Comparison of ENCODE assay signal across 21 cellular contexts in the genomic region with DNA sequence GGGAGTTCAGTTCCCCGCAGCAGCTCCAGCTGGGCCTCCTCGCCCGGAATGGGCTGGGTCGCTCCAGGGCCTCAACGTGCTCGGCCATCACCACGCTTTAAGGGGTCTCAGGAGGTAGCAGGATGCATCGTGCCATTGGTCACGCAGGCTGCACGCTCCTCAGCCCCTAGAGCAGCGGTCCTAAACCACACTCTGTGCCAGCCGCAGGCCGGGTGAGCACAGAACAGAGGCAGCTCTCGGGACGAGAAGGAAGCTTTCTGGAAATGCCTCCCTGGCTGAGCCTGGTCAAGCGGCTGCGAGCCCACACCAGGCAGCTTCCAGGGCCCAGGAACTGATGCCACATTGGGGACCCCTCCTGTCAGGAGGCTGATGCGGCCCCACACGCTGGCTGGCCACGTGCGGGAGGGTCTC. TPM values are rescaled to one million over a fixed set of nuclear protein-coding genes. Genes with fewer than 3 reads are reported as not detected.
DNase-seq lines count a peak whose midpoint lies in the region; ATAC-seq, FAIRE-seq and TF ChIP-seq lines count a peak whose summit lies in the region.
"Had no signal": no experiment of that assay in that cellular context is flagged by ENCODE, and none has a peak within 500 bp of the region (broad histone marks: within the 10 kb centered on the region; RNA-seq: fewer than 3 reads in every experiment).

No MANE protein-coding gene starts in this region.

- H4K20me1 ChIP-seq in K562 (replicated peaks; ENCODE audit: control insufficient read depth, insufficient read depth, low read length): no peaks in the 10 kb centered on the region; the same call in 1 of the 2 replicates

- H3K27ac ChIP-seq in K562 (ENCODE audit: extremely low read depth, low read depth, low read length): no peak overlapping the region
- no peak overlapping the region for H3K27ac ChIP-seq in gastrocnemius medialis
- H3K27ac ChIP-seq: C4-2B had no signal

- in situ Hi-C loops in K562 (cut with MboI): no loop called here
- in situ Hi-C loops in gastrocnemius medialis (cut with MboI; ENCODE audit: low sequenced_read_pairs in 4 of 4): no loop called here

- H3K27ac Mint-ChIP-seq in CD14-positive monocyte: peak overlapping the region in 5 of 7 donors; percentile 8 to 91 (median 88)
- H3K27ac Mint-ChIP-seq: CD8-positive, alpha-beta T cell; HFFc6 had no signal

- TF ChIP-seq POLR2A in K562 (conservative IDR thresholded peaks at IDR 0.05) (no peak), gastrocnemius medialis (IDR thresholded peaks at IDR 0.05) (no peak)

- BruUV-seq in K562 (replicated peaks; lab: Mats Ljungman, UMichigan): no TSS peak

- intact Hi-C loops in CD14-positive monocyte (cut with micrococcal nuclease) (loop anchor here (5.0 to 10.0 kb wide), 3 partner anchors 46 to 86 kb away; no protein-coding TSS in a partner anchor), K562 (cut with micrococcal nuclease) (no loop called here), sciatic nerve (cut with DNase I) (no loop called here), gastrocnemius medialis (cut with DNase I; ENCODE audit: low total_unique reads) (no loop called here)

- no peak for FAIRE-seq in K562 (lab: Jason Lieb, UNC)
- FAIRE-seq in HTR-8/SVneo (lab: Jason Lieb, UNC): no peak
- FAIRE-seq: D721Med, G401.6, GM12891, GM19239 had no signal

- 0 out of 2 replicates have a peak, but pooled peaks cover 2% of the 10 kb centered on the region for H3K9me3 ChIP-seq in K562 (replicated peaks; ENCODE audit: control insufficient read depth, insufficient read depth, low read depth, low read length)
- no peaks in the 10 kb centered on the region for H3K9me3 ChIP-seq in gastrocnemius medialis

- H3K4me3 Mint-ChIP-seq in CD14-positive monocyte: peak overlapping the region in 1 of 2 donors; percentile 25
- H3K4me3 Mint-ChIP-seq: CD8-positive, alpha-beta T cell; HFFc6 had no signal

- CTCF ChIA-PET in K562 (lab: Yijun Ruan, JAX; ENCODE audit: low intra/inter-chr PET ratio): no interaction called here

- H3K27me3 ChIP-seq in K562 (ENCODE audit: control insufficient read depth in 2 of 2, insufficient read depth in 2 of 2, low read length in 2 of 2) (peaks cover 40 to 64% of the 10 kb centered on the region in 2 experiments), gastrocnemius medialis (no peaks in the 10 kb centered on the region)

- no peak overlapping the region for H3K4me3 ChIP-seq in K562
- H3K4me3 ChIP-seq in gastrocnemius medialis: no peak overlapping the region

- TF ChIP-seq CTCF in CD14-positive monocyte (IDR thresholded peaks at IDR 0.05) (no peak), K562 (IDR thresholded peaks at IDR 0.05 in 2 of 3, conservative IDR thresholded peaks at IDR 0.05 in 1 of 3; ENCODE audit: insufficient read depth in 2 of 3, low read depth in 1 of 3, low read length in 3 of 3) (no peak), gastrocnemius medialis (IDR thresholded peaks at IDR 0.05 in 4 of 5, conservative IDR thresholded peaks at IDR 0.05 in 1 of 5) (no peak)

- H3K4me1 ChIP-seq in K562 (replicated peaks in 1 of 2; ENCODE audit: control insufficient read depth in 2 of 2, insufficient read depth in 2 of 2, low read length in 2 of 2): peaks cover 0 to 19% of the 10 kb centered on the region in 2 experiments; a peak in 2 of 5 replicates
- H3K4me1 ChIP-seq in gastrocnemius medialis: peaks cover 0 to 2% of the 10 kb centered on the region in 2 donors

- H3K9me1 ChIP-seq in K562 (ENCODE audit: control insufficient read depth, insufficient read depth, low read length): no peaks in the 10 kb centered on the region

- H3K9me3 Mint-ChIP-seq in CD14-positive monocyte: peaks cover 20 to 28% (median 25%) of the 10 kb centered on the region in 7 donors
- H3K9me3 Mint-ChIP-seq: CD8-positive, alpha-beta T cell; HFFc6 had no signal

- POLR2A ChIA-PET in K562 (lab: Yijun Ruan, JAX): interaction anchor here (0.7 kb wide), 1 partner anchor 12 kb away, joined by 3 read pairs; no protein-coding TSS in a partner anchor

- DNase-seq in AG20443 (ENCODE audit: low spot score) (peak; percentile 6), CD14-positive monocyte (ENCODE audit: low spot score) (no peak), K562 (ENCODE audit: extremely low read depth in 1 of 4, low spot score in 3 of 4) (peak in 1 of 4 experiments; percentile 7), sciatic nerve (ENCODE audit: low spot score) (peak; percentile 47), gastrocnemius medialis (no peak), midbrain (lab: John Stamatoyannopoulos, UW) (no peak), HTR-8/SVneo (ENCODE audit: insufficient read length, low spot score) (no peak), NCI-H446 (lab: John Stamatoyannopoulos, UW) (no peak)
- DNase-seq: CD8-positive, alpha-beta T cell; COR-L47; DMS153; DMS79 treated with DMSO at 0.1 percent for 48 hours; EL; HCEC 1CT; HFFc6; Karpas-422 had no signal

- no peak overlapping the region for H2AFZ ChIP-seq in K562 (ENCODE audit: low read depth, low read length)

- TF ChIP-seq EP300 in K562 (IDR thresholded peaks at IDR 0.05; ENCODE audit: low read length): no peak

- H3K36me3 ChIP-seq in K562 (ENCODE audit: control insufficient read depth, insufficient read depth, low read length) (no peaks in the 10 kb centered on the region), gastrocnemius medialis (no peaks in the 10 kb centered on the region)

- H3K27me3 Mint-ChIP-seq in CD14-positive monocyte (ENCODE audit: low read depth in 3 of 3): peaks cover 5 to 12% (median 7%) of the 10 kb centered on the region in 3 donors

- ATAC-seq in K562 (peak; percentile 31; the same call in 1 of the 3 replicates), sciatic nerve (no peak), gastrocnemius medialis (no peak)
- ATAC-seq: CD8-positive, alpha-beta T cell had no signal

- TF ChIP-seq RAD21 in K562 (CRISPR knock-in tag; conservative IDR thresholded peaks at IDR 0.05 in 1 of 2, IDR thresholded peaks at IDR 0.05 in 1 of 2): no peak

- H3K36me3 Mint-ChIP-seq in CD14-positive monocyte: peaks cover 16 to 23% of the 10 kb centered on the region in 2 donors

- no peak overlapping the region for H3K9ac ChIP-seq in K562 (ENCODE audit: insufficient read depth in 1 of 2, low read depth in 2 of 2, low read length in 2 of 2)

- no peak overlapping the region for H3K4me2 ChIP-seq in K562 (ENCODE audit: insufficient read depth, low read length)

- WGBS in K562 (ENCODE audit: insufficient coverage, low coverage, missing lambda C conversion rate): 4% methylated on average over 21 of the region's 21 CpGs

- H3K79me2 ChIP-seq in K562 (ENCODE audit: control insufficient read depth, insufficient read depth, low read length): no peaks in the 10 kb centered on the region

- H3K4me1 Mint-ChIP-seq in CD14-positive monocyte: peaks cover 37% of the 10 kb centered on the region

TF ChIP-seq in K562, 482 proteins besides CTCF, POLR2A, EP300 and RAD21:
- TF ChIP-seq TBL1XR1 (IDR thresholded peaks at IDR 0.05; ENCODE audit: low read length in 2 of 2) (no peak), SMAD3 (CRISPR knock-in tag; conservative IDR thresholded peaks at IDR 0.05) (no peak), CBFA2T3 (IDR thresholded peaks at IDR 0.05) (no peak)

RNA-seq across cellular contexts. Expression of gene LPCAT1, which starts 39.3 kb away (rescaled TPM):
- polyA plus RNA-seq in CD14-positive monocyte: 10 to 100 TPM; 34.1 to 34.8 TPM
- 26.9 and 48.0 TPM in 2 replicates for total RNA-seq in K562 (2011; cell fraction: chromatin; rRNA removed; ENCODE audit: low replicate concordance)
- 30.5 and 38.2 TPM in 2 replicates for total RNA-seq in K562 (2011; cell fraction: nucleolus; rRNA removed)
- total RNA-seq in K562 (2011; cell fraction: nucleoplasm; rRNA removed): 24.9 and 32.4 TPM in 2 replicates
- 13.6 and 13.9 TPM in 2 replicates for total RNA-seq in K562 (2014; rRNA removed)
- total RNA-seq in K562 (2014; rRNA removed; fragmentation: Illumina TruSeq; extraction: Trizol): 9.2 and 11.1 TPM in 2 replicates
- 15.5 and 18.4 TPM in 2 replicates for total RNA-seq in K562 (2015; rRNA removed; fragmentation: Illumina TruSeq; extraction: Trizol)
- total RNA-seq in K562 (2021): 18.4 and 20.8 TPM in 2 replicates
- 17.0 and 20.6 TPM in 2 replicates for polyA plus RNA-seq in K562 (2011; rRNA removed)
- 14.5 and 16.7 TPM in 2 replicates for polyA plus RNA-seq in K562 (2011; cell fraction: cytosol; rRNA removed)
- polyA plus RNA-seq in K562 (2011; cell fraction: nucleus; rRNA removed): 32.2 and 34.4 TPM in 2 replicates
- 10.5 and 12.5 TPM in 2 replicates for polyA plus RNA-seq in K562 (2012)
- 15.2 TPM in 2 replicates for polyA plus RNA-seq in K562 (2014; fragmentation: Illumina TruSeq; extraction: Trizol)
- polyA plus RNA-seq in K562 (2014; fragmentation: Nextera tagmentation; extraction: Ambion mirVana): under 1 TPM; 0.14 to 0.53 TPM
- 13.1 and 14.9 TPM in 2 replicates for polyA plus RNA-seq in K562 (2014; rRNA removed)
- polyA minus RNA-seq in K562 (2011; rRNA and poly(A)+ RNA removed): 10.9 and 14.5 TPM in 2 replicates
- 13.2 and 14.3 TPM in 2 replicates for polyA minus RNA-seq in K562 (2011; cell fraction: cytosol; rRNA and poly(A)+ RNA removed)
- polyA minus RNA-seq in K562 (2011; cell fraction: nucleus; rRNA and poly(A)+ RNA removed): 9.4 and 24.4 TPM in 2 replicates
- 44.4 TPM for total RNA-seq in sciatic nerve
- 1 to 10 TPM; 1.4 to 9.2 (median 4.2) TPM for total RNA-seq in gastrocnemius medialis

Comparison
In these comparisons a context has a peak if more than half of its experiments do, and no peak if none do; other contexts are left out.
1. DNase-seq: peak in AG20443 (single experiment) and sciatic nerve (single experiment); none in CD14-positive monocyte (single experiment), gastrocnemius medialis (0 of 2), midbrain (single experiment), HTR-8/SVneo (single experiment) and NCI-H446 (0 of 2).
2. intact Hi-C loops: an anchor here in CD14-positive monocyte (5.0 to 10.0 kb wide); none called in K562, sciatic nerve and gastrocnemius medialis.